8 cellular contexts compared by ENCODE assay signal in genomic region chr3:32947466-32948238, GRCh38. TPM values are rescaled to one million over a fixed set of nuclear protein-coding genes. Genes with fewer than 3 reads are reported as not detected.
DNase-seq lines count a peak whose midpoint lies in the region; ATAC-seq and TF ChIP-seq lines count a peak whose summit lies in the region.

No MANE protein-coding gene starts in this region.

- BruUV-seq in Caco-2 (replicated peaks; lab: Mats Ljungman, UMichigan) = no TSS peak

- no peaks in the 10 kb centered on the region for H3K27me3 Mint-ChIP-seq in Caco-2 (ENCODE audit: insufficient read depth, unreplicated experiment)
- H3K27me3 Mint-ChIP-seq in activated CD8-positive, alpha-beta memory T cell treated with anti-CD3 and anti-CD28 coated beads, Interleukin-2, amount 10 ng/mL, durations not matched to agents 7 days and 5 days = no peaks in the 10 kb centered on the region
- H3K27me3 Mint-ChIP-seq in nephron progenitor cell (ENCODE audit: low read depth, poor library complexity) = peaks cover 16% of the 10 kb centered on the region

- H3K4me1 Mint-ChIP-seq in Caco-2 (ENCODE audit: low read depth, unreplicated experiment) = peaks cover 10% of the 10 kb centered on the region
- H3K4me1 Mint-ChIP-seq in activated CD8-positive, alpha-beta memory T cell treated with anti-CD3 and anti-CD28 coated beads, Interleukin-2, amount 10 ng/mL, durations not matched to agents 7 days and 5 days = peaks cover 42% of the 10 kb centered on the region
- no peaks in the 10 kb centered on the region for H3K4me1 Mint-ChIP-seq in nephron progenitor cell

- peak; percentile 93 for ATAC-seq in GM19463 (IDR thresholded peaks at IDR 0.05; ENCODE audit: unreplicated experiment)
- peak; percentile 83 for ATAC-seq in activated CD8-positive, alpha-beta memory T cell treated with anti-CD3 and anti-CD28 coated beads, Interleukin-2, amount 10 ng/mL, durations not matched to agents 7 days and 5 days
- peak; percentile 89 for ATAC-seq in stimulated activated naive CD8-positive, alpha-beta T cell treated with anti-CD3 and anti-CD28 coated beads, Interleukin-15, Interleukin-2, amounts not matched to agents 100 U/mL and 50 U/mL, for 24 hours

- TF ChIP-seq POLR2A in erythroblast (IDR thresholded peaks at IDR 0.05; ENCODE audit: low read length) = no peak

- no peak overlapping the region for H3K4me3 Mint-ChIP-seq in Caco-2 (ENCODE audit: unreplicated experiment)
- no peak overlapping the region for H3K4me3 Mint-ChIP-seq in activated CD8-positive, alpha-beta memory T cell treated with anti-CD3 and anti-CD28 coated beads, Interleukin-2, amount 10 ng/mL, durations not matched to agents 7 days and 5 days
- H3K4me3 Mint-ChIP-seq in nephron progenitor cell = no peak overlapping the region

- H3K27me3 ChIP-seq in Caco-2 (replicated peaks; ENCODE audit: control insufficient read depth, insufficient read depth, low read length) = no peaks in the 10 kb centered on the region; the same call in 1 of the 2 replicates

- no peaks in the 10 kb centered on the region for H3K4me1 ChIP-seq in Caco-2

- H3K9me3 ChIP-seq in Caco-2 = no peaks in the 10 kb centered on the region

- H3K36me3 Mint-ChIP-seq in Caco-2 (ENCODE audit: insufficient read depth, unreplicated experiment) (no peaks in the 10 kb centered on the region), nephron progenitor cell (ENCODE audit: low read depth) (no peaks in the 10 kb centered on the region)
- H3K36me3 Mint-ChIP-seq in activated CD8-positive, alpha-beta memory T cell treated with anti-CD3 and anti-CD28 coated beads, Interleukin-2, amount 10 ng/mL, durations not matched to agents 7 days and 5 days = peaks cover 9% of the 10 kb centered on the region

- no peaks in the 10 kb centered on the region for H3K36me3 ChIP-seq in Caco-2 (ENCODE audit: control insufficient read depth, insufficient read depth, low read length)

- POLR2A ChIA-PET in Caco-2 (lab: Charles Lee) = no interaction called here

- peak; percentile 54 to 82 for TF ChIP-seq CTCF in Caco-2 (IDR thresholded peaks at IDR 0.05; ENCODE audit: insufficient read depth in 1 of 2, low read depth in 1 of 2, low read length in 1 of 2, severe bottlenecking in 1 of 2, unreplicated experiment in 1 of 2)
- TF ChIP-seq CTCF in nephron progenitor cell (IDR thresholded peaks at IDR 0.05) = peak; percentile 69

- intact Hi-C loops in Caco-2 (cut with micrococcal nuclease; ENCODE audit: unreplicated experiment) = loop anchor here (1.0 to 5.0 kb wide), 5 partner anchors 70 to 840 kb away; no protein-coding TSS in a partner anchor

- H3K9me3 Mint-ChIP-seq in Caco-2 (ENCODE audit: unreplicated experiment) = no peaks in the 10 kb centered on the region
- no peaks in the 10 kb centered on the region for H3K9me3 Mint-ChIP-seq in activated CD8-positive, alpha-beta memory T cell treated with anti-CD3 and anti-CD28 coated beads, Interleukin-2, amount 10 ng/mL, durations not matched to agents 7 days and 5 days (ENCODE audit: low read depth)
- H3K9me3 Mint-ChIP-seq in nephron progenitor cell = no peaks in the 10 kb centered on the region

- no peak overlapping the region for H3K27ac Mint-ChIP-seq in Caco-2 (ENCODE audit: unreplicated experiment)
- H3K27ac Mint-ChIP-seq in activated CD8-positive, alpha-beta memory T cell treated with anti-CD3 and anti-CD28 coated beads, Interleukin-2, amount 10 ng/mL, durations not matched to agents 7 days and 5 days = peak overlapping the region; percentile 11
- H3K27ac Mint-ChIP-seq in nephron progenitor cell = no peak overlapping the region

- DNase-seq in Caco-2 = peak; percentile 82 to 85
- DNase-seq in HPDE6-E6E7 (ENCODE audit: extremely low spot score) = peak; percentile 2
- DNase-seq in NOMO-1 treated with dmso at 0.1 percent for 144 hours (lab: John Stamatoyannopoulos, UW; ENCODE audit: unreplicated experiment) = peak; percentile 24
- DNase-seq in activated CD8-positive, alpha-beta memory T cell treated with anti-CD3 and anti-CD28 coated beads, Interleukin-2, amount 10 ng/mL, durations not matched to agents 7 days and 5 days = peak; percentile 95
- DNase-seq in erythroblast (lab: John Stamatoyannopoulos, UW) = peak; percentile 90 to 93
- DNase-seq in nephron progenitor cell = peak; percentile 88
- DNase-seq in stimulated activated naive CD8-positive, alpha-beta T cell treated with anti-CD3 and anti-CD28 coated beads, Interleukin-15, Interleukin-2, amounts not matched to agents 100 U/mL and 50 U/mL, for 24 hours = peak; percentile 96

- CTCF ChIA-PET in Caco-2 (lab: Charles Lee) = interaction anchor here (0.7 to 2.5 kb wide), 7 partner anchors 14 to 840 kb away, joined by 3 to 10 read pairs (median 3); no protein-coding TSS in a partner anchor
- CTCF ChIA-PET in activated CD8-positive, alpha-beta memory T cell treated with anti-CD3 and anti-CD28 coated beads, Interleukin-2, amount 10 ng/mL, durations not matched to agents 7 days and 5 days (lab: Charles Lee) = interaction anchor here (0.8 to 9.8 kb wide), 30 partner anchors 13 to 770 kb away, joined by 3 to 203 read pairs (median 4); partner anchors contain the start of genes CLASP2 and CRTAP

- H3K4me3 ChIP-seq in Caco-2 (ENCODE audit: low read depth, low read length) = no peak overlapping the region

RNA-seq across cellular contexts. Expression of gene CCR4, which starts 3.8 kb away (rescaled TPM):
- 0.16 TPM in 1 of 2 replicates, not detected in the other for total RNA-seq in Caco-2 (2022)
- total RNA-seq in activated CD8-positive, alpha-beta memory T cell treated with anti-CD3 and anti-CD28 coated beads, Interleukin-2, amount 10 ng/mL, durations not matched to agents 7 days and 5 days = 10 to 100 TPM; 22.8 to 42.1 TPM

Comparison
In these comparisons a context has a peak if more than half of its experiments do, and no peak if none do; other contexts are left out.
1. DNase-seq: peak in every context shown above with its lines; median percentile 96 in stimulated activated naive CD8-positive, alpha-beta T cell treated with anti-CD3 and anti-CD28 coated beads, Interleukin-15, Interleukin-2, amounts not matched to agents 100 U/mL and 50 U/mL, for 24 hours; 95 in activated CD8-positive, alpha-beta memory T cell treated with anti-CD3 and anti-CD28 coated beads, Interleukin-2, amount 10 ng/mL, durations not matched to agents 7 days and 5 days; 92 in erythroblast; 88 in nephron progenitor cell; 84 in Caco-2; 24 in NOMO-1 treated with dmso at 0.1 percent for 144 hours; 2 in HPDE6-E6E7.
2. RNA of gene CCR4, which starts 3.8 kb away (total RNA-seq): 22.8 to 42.1 TPM in activated CD8-positive, alpha-beta memory T cell treated with anti-CD3 and anti-CD28 coated beads, Interleukin-2, amount 10 ng/mL, durations not matched to agents 7 days and 5 days; 0.16 TPM in Caco-2; every median in the first group is over 10 times any median in the second.
3. Peak in every context shown above with its lines, with median percentiles within 50 percentile points of each other: ATAC-seq.